In genomic region chr11:5663511-5663910, GRCh38 we compare ENCODE assay signal across 2 cellular contexts.
TF ChIP-seq lines count a peak whose summit lies in the region.

No MANE protein-coding gene starts in this region.

TF ChIP-seq in HepG2, 621 proteins besides CTCF, POLR2A, EP300 and RAD21:
- TF ChIP-seq ZNF598 (CRISPR knock-in tag; IDR thresholded peaks at IDR 0.05; ENCODE audit: borderline replicate concordance) (no peak), HNF1A (IDR thresholded peaks at IDR 0.05; ENCODE audit: low read depth) (no peak), HNF1A (CRISPR knock-in tag; IDR thresholded peaks at IDR 0.05; ENCODE audit: borderline replicate concordance) (no peak), CEBPB (IDR thresholded peaks at IDR 0.05; ENCODE audit: borderline replicate concordance, low read depth, low read length) (peak; percentile 76), ATAD3A (CRISPR knock-in tag; IDR thresholded peaks at IDR 0.05) (no peak)

TF ChIP-seq in H1, 55 proteins besides CTCF, POLR2A, EP300 and RAD21:
- TF ChIP-seq CEBPB (IDR thresholded peaks at IDR 0.05; ENCODE audit: low read depth, low read length) (peak; percentile 81; the same call in 1 of the 2 replicates), CHD1 (IDR thresholded peaks at IDR 0.05; ENCODE audit: low read depth, low read length) (no peak)
